8 cellular contexts compared by ENCODE assay signal in the genomic region with DNA sequence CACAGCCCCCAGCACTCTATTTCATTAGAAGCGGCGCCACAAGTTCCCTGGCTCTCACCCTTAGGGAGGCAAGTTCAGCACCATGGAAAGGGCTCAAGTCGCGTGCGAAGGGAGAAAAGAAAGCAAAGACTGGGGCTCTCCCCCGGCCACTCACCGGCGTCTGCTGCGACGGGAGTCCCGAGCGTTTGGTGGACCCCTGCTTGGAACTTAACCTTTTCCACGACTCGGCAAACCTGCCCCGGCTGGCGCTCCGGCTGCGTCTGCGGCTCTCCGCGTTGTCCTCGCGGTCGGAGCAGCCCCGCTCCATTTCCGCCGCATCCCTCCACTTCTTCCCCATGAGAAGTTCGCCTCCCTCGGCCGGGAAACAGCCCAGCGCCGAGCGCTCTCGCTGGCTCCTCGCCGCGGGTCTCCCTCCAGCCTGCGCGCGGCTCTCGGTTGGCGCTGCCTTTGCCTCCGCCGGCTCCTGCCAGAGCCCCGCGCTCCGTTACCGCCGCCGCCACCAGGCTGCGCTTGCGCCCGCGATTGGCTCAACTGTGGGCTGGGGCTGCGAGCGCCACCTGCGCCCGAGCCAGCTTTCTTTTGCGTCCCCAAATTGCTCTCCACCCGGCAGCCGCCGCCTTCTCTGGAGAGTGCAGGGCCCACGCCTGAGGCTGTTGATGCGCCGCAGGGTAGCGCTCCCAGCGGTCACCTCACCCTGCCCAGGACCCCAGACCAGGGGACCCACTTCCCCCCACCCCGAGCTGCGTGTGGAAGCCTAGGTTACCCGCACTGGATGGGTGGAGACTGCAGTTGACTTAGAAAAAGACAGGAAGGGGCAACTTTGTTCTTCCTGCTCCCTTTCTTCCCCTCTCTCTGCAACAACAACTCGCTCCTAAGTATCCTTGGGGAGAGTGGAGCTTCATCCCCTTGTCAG.
DNase-seq lines count a peak whose midpoint lies in the region; ATAC-seq and TF ChIP-seq lines count a peak whose summit lies in the region.

No MANE protein-coding gene starts in this region.

- no peaks in the 10 kb centered on the region for H4K20me1 ChIP-seq in osteoblast (ENCODE audit: insufficient read depth, low read length)

- H3K79me2 ChIP-seq in ACC112 (ENCODE audit: control insufficient read depth, insufficient read depth, low read length, unreplicated experiment) (no peaks in the 10 kb centered on the region), osteoblast (ENCODE audit: insufficient read depth, low read length) (no peaks in the 10 kb centered on the region)

- peaks cover 79% of the 10 kb centered on the region for H3K27me3 ChIP-seq in ACC112 (ENCODE audit: insufficient read depth, low read length)
- peaks cover 15% of the 10 kb centered on the region for H3K27me3 ChIP-seq in osteoblast (ENCODE audit: insufficient read depth, low read length)

- DNase-seq in NCI-H2081 (lab: John Stamatoyannopoulos, UW) = peak; percentile 85 to 88
- DNase-seq in activated naive CD4-positive, alpha-beta T cell treated with anti-CD3 and anti-CD28 coated beads, Interleukin-2, amount 50 U/mL, for 16 hours = peak; percentile 23
- peak; percentile 1 for DNase-seq in globus pallidus (ENCODE audit: low spot score)
- DNase-seq in osteoblast (ENCODE audit: insufficient read length, low spot score, missing footprints) = peak; percentile 87
- no peak for DNase-seq in HCEC 1CT

- peak overlapping the region; percentile 84 for H3K4me2 ChIP-seq in osteoblast (ENCODE audit: insufficient read depth, low read length)

- ATAC-seq in HG02763 (IDR thresholded peaks at IDR 0.05; ENCODE audit: unreplicated experiment) = peak; percentile 83

- no peaks in the 10 kb centered on the region for H3K9me3 ChIP-seq in osteoblast (ENCODE audit: low read depth, low read length)

- H3K27ac ChIP-seq in ACC112 (ENCODE audit: low read depth, low read length) = no peak overlapping the region
- no peak overlapping the region for H3K27ac ChIP-seq in osteoblast (ENCODE audit: low read depth, low read length)

- peak overlapping the region; percentile 81 for H3K4me3 ChIP-seq in ACC112 (ENCODE audit: low read depth, low read length)
- H3K4me3 ChIP-seq in osteoblast (ENCODE audit: insufficient read depth, low read length) = peak overlapping the region; percentile 66

- no peaks in the 10 kb centered on the region for H3K4me1 ChIP-seq in ACC112 (ENCODE audit: control insufficient read depth, insufficient read depth, low read length, unreplicated experiment)
- peaks cover 3% of the 10 kb centered on the region for H3K4me1 ChIP-seq in osteoblast (ENCODE audit: insufficient read depth, low read length)

- H3K36me3 ChIP-seq in ACC112 (ENCODE audit: insufficient read depth, low read length) (no peaks in the 10 kb centered on the region), osteoblast (ENCODE audit: insufficient read depth, low read length) (no peaks in the 10 kb centered on the region)

- H2AFZ ChIP-seq in ACC112 (ENCODE audit: low read length, unreplicated experiment) = no peak overlapping the region
- H2AFZ ChIP-seq in osteoblast (ENCODE audit: low read length) = no peak overlapping the region

- TF ChIP-seq CTCF in GM12874 (IDR thresholded peaks at IDR 0.05; ENCODE audit: insufficient read depth, low read depth, low read length) (0 out of 2 replicates have a peak, but pooled peaks have one; percentile 16), osteoblast (IDR thresholded peaks at IDR 0.05; ENCODE audit: extremely low read depth, low read depth, low read length) (no peak)
